Comparison of ENCODE assay signal across 14 cellular contexts in the genomic region with DNA sequence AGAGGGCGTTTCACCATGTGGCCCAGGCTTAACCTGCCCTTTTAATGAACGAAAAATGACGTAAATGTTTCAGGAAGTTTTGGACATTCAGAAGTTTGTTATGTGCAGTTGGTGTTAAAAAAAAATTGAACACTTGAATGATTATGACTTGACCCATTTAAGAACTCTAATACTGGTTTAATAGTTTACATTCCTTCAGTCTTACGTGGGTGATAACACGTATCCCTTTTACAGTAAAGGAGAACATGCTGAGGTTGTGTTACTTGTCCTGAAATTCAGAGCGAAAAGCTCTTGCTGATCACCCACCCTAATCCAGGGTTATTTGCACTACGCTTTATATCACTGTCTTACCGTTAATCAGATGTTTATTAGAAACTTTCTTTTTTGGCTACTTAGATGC. TPM values are rescaled to one million over a fixed set of nuclear protein-coding genes. Genes with fewer than 3 reads are reported as not detected.
DNase-seq lines count a peak whose midpoint lies in the region; ATAC-seq and TF ChIP-seq lines count a peak whose summit lies in the region.
"Had no signal": no experiment of that assay in that cellular context is flagged by ENCODE, and none has a peak within 500 bp of the region (broad histone marks: within the 10 kb centered on the region; RNA-seq: fewer than 3 reads in every experiment).

No MANE protein-coding gene starts in this region.

- intact Hi-C loops in heart left ventricle (cut with DNase I) = loop anchor here in 1 of 10 donors (5.0 kb wide), 1 partner anchor 52 kb away; a partner anchor contains a TSS
- intact Hi-C loops in left cardiac atrium (cut with DNase I) = no loop called here
- intact Hi-C loops in activated B cell treated with CpG ODN at 0.5 μM for 24 hours (cut with micrococcal nuclease) = no loop called here

- no peak for TF ChIP-seq POLR2A in heart left ventricle (IDR thresholded peaks at IDR 0.05)

- H3K27ac ChIP-seq in heart left ventricle = peak overlapping the region; percentile 88 to 99 (median 98)

- H3K4me3 ChIP-seq in heart left ventricle = peak overlapping the region in 11 of 12 donors; percentile 65 to 98 (median 91)

- H3K9me3 ChIP-seq in heart left ventricle = no peaks in the 10 kb centered on the region

- 60 to 75% (median 70%) methylated on average over 8 of the region's 8 CpGs for WGBS in heart left ventricle, 4 donors

- no peaks in the 10 kb centered on the region for H3K27me3 ChIP-seq in heart left ventricle

- CTCF ChIA-PET in activated B cell treated with CpG ODN at 0.5 μM for 24 hours (lab: Charles Lee) = no interaction called here

- H3K9me3 Mint-ChIP-seq in activated B cell treated with CpG ODN at 0.5 μM for 24 hours = no peaks in the 10 kb centered on the region
- no peaks in the 10 kb centered on the region for H3K9me3 Mint-ChIP-seq in memory B cell
- no peaks in the 10 kb centered on the region for H3K9me3 Mint-ChIP-seq in stimulated activated naive CD8-positive, alpha-beta T cell treated with anti-CD3 and anti-CD28 coated beads, Interleukin-15, amount 100 ng/mL, for 72 hours

- peaks cover 0 to 59% (median 39%) of the 10 kb centered on the region in 12 donors for H3K4me1 ChIP-seq in heart left ventricle

- peaks cover 11% of the 10 kb centered on the region for H3K36me3 Mint-ChIP-seq in activated B cell treated with CpG ODN at 0.5 μM for 24 hours (ENCODE audit: low read depth)
- H3K36me3 Mint-ChIP-seq in memory B cell = peaks cover 5% of the 10 kb centered on the region

- TF ChIP-seq CTCF in heart left ventricle (IDR thresholded peaks at IDR 0.05) = no peak
- no peak for TF ChIP-seq CTCF in activated B cell treated with CpG ODN at 0.5 μM for 24 hours (IDR thresholded peaks at IDR 0.05)

- peaks cover 0 to 13% (median 0%) of the 10 kb centered on the region in 9 donors for H3K36me3 ChIP-seq in heart left ventricle

- H3K27me3 Mint-ChIP-seq in activated B cell treated with CpG ODN at 0.5 μM for 24 hours (peaks cover 6% of the 10 kb centered on the region), memory B cell (no peaks in the 10 kb centered on the region)
- peaks cover 18% of the 10 kb centered on the region for H3K27me3 Mint-ChIP-seq in stimulated activated naive CD8-positive, alpha-beta T cell treated with anti-CD3 and anti-CD28 coated beads, Interleukin-15, amount 100 ng/mL, for 72 hours

- POLR2A ChIA-PET in activated B cell treated with CpG ODN at 0.5 μM for 24 hours (lab: Charles Lee) = no interaction called here

- DNase-seq in heart left ventricle (no peak), left cardiac atrium (no peak), activated B cell treated with CpG ODN at 0.5 μM for 24 hours (no peak), memory B cell (ENCODE audit: low spot score in 2 of 2) (no peak), NCI-H2227 treated with DMSO at 0.1 percent for 48 hours (lab: John Stamatoyannopoulos, UW) (no peak), NCI-H1694 treated with DMSO at 0.1 percent for 48 hours (lab: John Stamatoyannopoulos, UW) (no peak)
- DNase-seq in stimulated activated naive CD8-positive, alpha-beta T cell treated with anti-CD3 and anti-CD28 coated beads, Interleukin-15, amount 100 ng/mL, for 72 hours = no peak
- DNase-seq: activated CD4-positive, alpha-beta T cell treated with anti-CD3 and anti-CD28 coated beads for 48 hours; activated naive CD4-positive, alpha-beta T cell treated with Interleukin-2 at 50 U/mL for 16 hours; dermis blood vessel endothelial cell; NCI-H1694; occipital lobe had no signal

- H3K27ac Mint-ChIP-seq in activated B cell treated with CpG ODN at 0.5 μM for 24 hours = no peak overlapping the region
- no peak overlapping the region for H3K27ac Mint-ChIP-seq in memory B cell
- no peak overlapping the region for H3K27ac Mint-ChIP-seq in stimulated activated naive CD8-positive, alpha-beta T cell treated with anti-CD3 and anti-CD28 coated beads, Interleukin-15, amount 100 ng/mL, for 72 hours

- H3K4me3 Mint-ChIP-seq in activated B cell treated with CpG ODN at 0.5 μM for 24 hours (peak overlapping the region; percentile 93), memory B cell (peak overlapping the region; percentile 21)
- H3K4me3 Mint-ChIP-seq in stimulated activated naive CD8-positive, alpha-beta T cell treated with anti-CD3 and anti-CD28 coated beads, Interleukin-15, amount 100 ng/mL, for 72 hours = peak overlapping the region; percentile 94 to 97

- H3K4me1 Mint-ChIP-seq in activated B cell treated with CpG ODN at 0.5 μM for 24 hours = peaks cover 28% of the 10 kb centered on the region
- H3K4me1 Mint-ChIP-seq in memory B cell = peaks cover 28% of the 10 kb centered on the region
- peaks cover 40% of the 10 kb centered on the region for H3K4me1 Mint-ChIP-seq in stimulated activated naive CD8-positive, alpha-beta T cell treated with anti-CD3 and anti-CD28 coated beads, Interleukin-15, amount 100 ng/mL, for 72 hours

- no peak for ATAC-seq in heart left ventricle
- no peak for ATAC-seq in left cardiac atrium
- no peak for ATAC-seq in activated B cell treated with CpG ODN at 0.5 μM for 24 hours (ENCODE audit: low read depth)
- ATAC-seq in memory B cell (ENCODE audit: low read depth) = no peak
- no peak for ATAC-seq in stimulated activated naive CD8-positive, alpha-beta T cell treated with anti-CD3 and anti-CD28 coated beads, Interleukin-15, amount 100 ng/mL, for 72 hours
- no peak for ATAC-seq in GM18858 (IDR thresholded peaks at IDR 0.05; ENCODE audit: unreplicated experiment)

RNA-seq across cellular contexts. Expression of a gene that starts 1.7 kb away (rescaled TPM):
- total RNA-seq in heart left ventricle (10 to 100 TPM; 22.5 to 65.3 (median 40.2) TPM), left cardiac atrium (10 to 100 TPM; 27.0 to 36.3 TPM), activated B cell treated with CpG ODN at 0.5 μM for 24 hours (8.7 and 10.8 TPM in 2 replicates)
- 10 to 100 TPM; 19.4 to 21.8 TPM for polyA plus RNA-seq in heart left ventricle

RNA-seq across cellular contexts. Expression of a gene that starts 52.4 kb away (rescaled TPM):
- total RNA-seq in heart left ventricle (10 to 100 TPM in 2 of 9 donors, 1 to 10 TPM in 7; 3.3 to 11.0 (median 7.0) TPM), left cardiac atrium (1 to 10 TPM; 7.0 to 8.3 TPM), activated B cell treated with CpG ODN at 0.5 μM for 24 hours (1.6 TPM in 2 replicates)
- 10 to 100 TPM in 1 of 2 donors, 1 to 10 TPM in 1; 7.4 to 12.8 TPM for polyA plus RNA-seq in heart left ventricle
- total RNA-seq: frontal cortex had no signal

Comparison
In these comparisons a context has a peak if more than half of its experiments do, and no peak if none do; other contexts are left out.
1. H3K4me3 Mint-ChIP-seq: peak in every context shown above with its lines; median percentile 96 in stimulated activated naive CD8-positive, alpha-beta T cell treated with anti-CD3 and anti-CD28 coated beads, Interleukin-15, amount 100 ng/mL, for 72 hours; 93 in activated B cell treated with CpG ODN at 0.5 μM for 24 hours; 21 in memory B cell.